ENCODE assay signal across 8 cellular contexts in genomic region chr5:115842952-115843351, GRCh38. TPM values are rescaled to one million over a fixed set of nuclear protein-coding genes. Genes with fewer than 3 reads are reported as not detected.
DNase-seq lines count a peak whose midpoint lies in the region; ATAC-seq and TF ChIP-seq lines count a peak whose summit lies in the region.

No MANE protein-coding gene starts in this region.

- no peaks in the 10 kb centered on the region for H3K27me3 Mint-ChIP-seq in H9 (ENCODE audit: low read depth)

- H3K36me3 ChIP-seq in SJSA1 (peaks cover 23% of the 10 kb centered on the region), skeletal muscle satellite cell (ENCODE audit: insufficient read depth, low read length) (no peaks in the 10 kb centered on the region)

- H3K4me1 ChIP-seq in H9 (ENCODE audit: insufficient read depth, low read length) (no peaks in the 10 kb centered on the region), SJSA1 (replicated peaks) (peaks cover 31% of the 10 kb centered on the region), skeletal muscle satellite cell (ENCODE audit: control insufficient read depth, insufficient read depth, low read length) (peaks cover 22% of the 10 kb centered on the region)

- H3T11ph ChIP-seq in H9 (ENCODE audit: low read length) = no peak overlapping the region

- no peaks in the 10 kb centered on the region for H3K27me3 ChIP-seq in H9 (ENCODE audit: insufficient read depth, low read length)
- no peaks in the 10 kb centered on the region for H3K27me3 ChIP-seq in SJSA1 (replicated peaks)
- no peaks in the 10 kb centered on the region for H3K27me3 ChIP-seq in skeletal muscle satellite cell (ENCODE audit: control insufficient read depth, insufficient read depth, low read length)

- H3K4me3 Mint-ChIP-seq in H9 = peak overlapping the region; percentile 94 to 97

- no peak overlapping the region for H2BK12ac ChIP-seq in H9 (ENCODE audit: insufficient read length, low read depth, low read length)

- no peak overlapping the region for H3K18ac ChIP-seq in H9 (ENCODE audit: insufficient read length, low read depth, low read length)

- no peak overlapping the region for H2BK15ac ChIP-seq in H9 (ENCODE audit: low read depth, low read length)

- no peak overlapping the region for H4K5ac ChIP-seq in H9 (ENCODE audit: insufficient read length, low read depth, low read length)

- H3K27ac Mint-ChIP-seq in H9 = no peak overlapping the region

- H3K23me2 ChIP-seq in H9 (ENCODE audit: insufficient read length, low read depth, low read length, poor library complexity, severe bottlenecking) = peaks cover 8% of the 10 kb centered on the region

- H3K9ac ChIP-seq in H9 (ENCODE audit: extremely low read depth, insufficient read length, low read length) (no peak overlapping the region), skeletal muscle satellite cell (ENCODE audit: low read depth, low read length) (peak overlapping the region; percentile 84)

- H3K4ac ChIP-seq in H9 (ENCODE audit: low read depth, low read length) = no peak overlapping the region

- H3K4me2 ChIP-seq in H9 (ENCODE audit: insufficient read depth, insufficient read length, low read length) (peak overlapping the region; percentile 100), skeletal muscle satellite cell (ENCODE audit: low read length) (peak overlapping the region; percentile 83)

- no peak for DNase-seq in H9
- DNase-seq in SJSA1 (ENCODE audit: low read depth in 1 of 2, low spot score in 2 of 2) = no peak
- DNase-seq in fibroblast of peridontal ligament (ENCODE audit: extremely low read depth) = peak; percentile 23
- no peak for DNase-seq in activated CD4-positive, CD25-positive, alpha-beta regulatory T cell treated with anti-CD3 and anti-CD28 coated beads, Interleukin-2, amount 50 U/mL, for 72 hours

- H3K14ac ChIP-seq in H9 (ENCODE audit: insufficient read depth, low read length) = no peak overlapping the region

- ATAC-seq in HG03378 (IDR thresholded peaks at IDR 0.05; ENCODE audit: unreplicated experiment) = no peak
- ATAC-seq in HG03439 (IDR thresholded peaks at IDR 0.05; ENCODE audit: unreplicated experiment) = no peak
- no peak for ATAC-seq in GM18517 (IDR thresholded peaks at IDR 0.05; ENCODE audit: unreplicated experiment)

- H3K9me3 ChIP-seq in H9 (ENCODE audit: control insufficient read depth, low read depth, low read length) (no peaks in the 10 kb centered on the region), SJSA1 (replicated peaks) (0 out of 2 replicates have a peak, but pooled peaks cover 2% of the 10 kb centered on the region), skeletal muscle satellite cell (replicated peaks; ENCODE audit: low read length) (no peaks in the 10 kb centered on the region)

- no peak overlapping the region for H4K8ac ChIP-seq in H9 (replicated peaks; ENCODE audit: insufficient read length, low read depth, low read length)

- H2BK120ac ChIP-seq in H9 (ENCODE audit: low read depth, low read length, poor library complexity, severe bottlenecking) = no peak overlapping the region

- H2AFZ ChIP-seq in H9 (ENCODE audit: low read length) = no peak overlapping the region

- TF ChIP-seq CTCF in H9 (conservative IDR thresholded peaks at IDR 0.05) = no peak

- H3K9me3 Mint-ChIP-seq in H9 = no peaks in the 10 kb centered on the region

- H4K91ac ChIP-seq in H9 (ENCODE audit: insufficient read length, low read depth, low read length) = no peak overlapping the region

- peaks cover 0 to 5% (median under 1%) of the 10 kb centered on the region in 3 experiments; a peak in 4 of 7 replicates for H3K36me3 Mint-ChIP-seq in H9 (ENCODE audit: insufficient read depth in 1 of 3, low read depth in 3 of 3)

- H2BK20ac ChIP-seq in H9 (ENCODE audit: low read depth, low read length, poor library complexity, severe bottlenecking) = no peak overlapping the region

- H3K23ac ChIP-seq in H9 (ENCODE audit: insufficient read length, low read depth, low read length) = no peak overlapping the region

- no peak overlapping the region for H3K56ac ChIP-seq in H9 (ENCODE audit: insufficient read length, low read depth, low read length)

- WGBS in H9 (ENCODE audit: extremely low coverage, insufficient read length, low lambda C conversion rate) = 100% methylated on average over 1 of the region's 3 CpGs

- H3K27ac ChIP-seq in H9 (ENCODE audit: insufficient read length, low read depth, low read length) (no peak overlapping the region), SJSA1 (no peak overlapping the region)

- H3K4me3 ChIP-seq in SJSA1 = peak overlapping the region; percentile 94
- H3K4me3 ChIP-seq in skeletal muscle satellite cell (ENCODE audit: low read length) = peak overlapping the region; percentile 74

- no peak overlapping the region for H2BK5ac ChIP-seq in H9 (ENCODE audit: insufficient read length, low read length)

- H3K79me1 ChIP-seq in H9 (ENCODE audit: insufficient read depth, low read depth, low read length, poor library complexity, severe bottlenecking) = peaks cover 10% of the 10 kb centered on the region

- no peak overlapping the region for H2AK5ac ChIP-seq in H9 (ENCODE audit: insufficient read length, low read length)

- H3K79me2 ChIP-seq in H9 (ENCODE audit: insufficient read depth, low read length) = peaks cover 9% of the 10 kb centered on the region; the same call in 1 of the 2 replicates

- H3K4me1 Mint-ChIP-seq in H9 = peaks cover 23 to 27% of the 10 kb centered on the region in 2 experiments

- H4K20me1 ChIP-seq in H9 (ENCODE audit: control insufficient read depth, insufficient read depth, insufficient read length) = no peaks in the 10 kb centered on the region

RNA-seq across cellular contexts. Expression of gene AP3S1, which starts 1.2 kb away (rescaled TPM):
- total RNA-seq in H9 (2021) = 74.5 and 78.4 TPM in 2 replicates
- total RNA-seq in SJSA1 (2014; rRNA removed; shearing (Covaris generic)) = 140 and 316 TPM in 2 replicates
- total RNA-seq in skeletal muscle satellite cell (2012; rRNA removed) = 174 and 190 TPM in 2 replicates

RNA-seq across cellular contexts. Expression of gene ATG12, which starts 1.6 kb away (rescaled TPM):
- 46.3 and 52.9 TPM in 2 replicates for total RNA-seq in H9 (2021)
- total RNA-seq in SJSA1 (2014; rRNA removed; shearing (Covaris generic)) = 174 and 179 TPM in 2 replicates
- total RNA-seq in skeletal muscle satellite cell (2012; rRNA removed) = 42.1 and 51.5 TPM in 2 replicates

RNA-seq across cellular contexts. Expression of gene CDO1, which starts 26.5 kb away (rescaled TPM):
- 11.2 and 12.2 TPM in 2 replicates for total RNA-seq in H9 (2021)
- total RNA-seq in SJSA1 (2014; rRNA removed; shearing (Covaris generic)) = 6.8 TPM in 2 replicates
- 2.0 and 5.5 TPM in 2 replicates for total RNA-seq in skeletal muscle satellite cell (2012; rRNA removed)
